In the genomic region with DNA sequence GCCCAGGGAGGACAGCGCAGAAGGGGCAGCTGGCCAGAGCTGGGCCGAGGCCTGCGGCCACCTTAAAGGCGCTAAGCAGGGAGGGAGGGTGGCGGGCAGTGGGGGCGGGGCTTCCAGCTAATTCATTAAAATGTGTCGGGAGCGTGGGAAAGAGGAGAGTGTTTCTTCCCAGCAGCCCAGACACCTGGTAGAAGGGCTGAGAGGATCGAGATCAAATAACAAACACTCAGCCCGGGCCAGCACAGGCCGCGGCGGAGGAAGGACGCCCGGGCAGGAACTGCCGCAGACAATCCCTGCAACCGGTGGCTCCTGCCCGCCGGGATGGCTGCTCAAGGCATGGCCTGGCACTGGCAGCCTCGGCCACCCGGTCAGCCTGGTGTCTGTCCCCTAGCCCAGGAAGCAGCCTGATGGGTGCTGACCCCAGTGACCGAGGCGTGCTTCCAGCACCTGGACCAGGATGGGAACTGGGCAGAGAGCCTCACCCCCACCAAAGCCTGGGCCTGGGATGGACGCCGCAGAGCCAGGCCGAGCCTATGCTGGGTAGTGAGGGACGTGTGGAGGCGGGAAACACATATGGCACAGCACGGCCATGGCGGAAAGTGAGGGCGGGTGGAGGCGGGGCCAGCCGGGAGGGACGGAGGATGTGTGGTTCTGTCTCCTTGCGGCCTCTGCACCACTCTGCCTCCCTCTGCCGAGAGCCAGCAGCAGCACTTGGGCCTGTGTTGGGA, we compare ENCODE assay signal across 9 cellular contexts. TPM values are rescaled to one million over a fixed set of nuclear protein-coding genes. Genes with fewer than 3 reads are reported as not detected.
DNase-seq lines count a peak whose midpoint lies in the region; ATAC-seq and TF ChIP-seq lines count a peak whose summit lies in the region.
"Had no signal": no experiment of that assay in that cellular context is flagged by ENCODE, and none has a peak within 500 bp of the region (broad histone marks: within the 10 kb centered on the region; RNA-seq: fewer than 3 reads in every experiment).

No MANE protein-coding gene starts in this region.

- DNase-seq in activated T-cell treated with anti-CD3 and anti-CD28 coated beads for 1 hour (ENCODE audit: low read depth) (peak; percentile 42), activated T-cell treated with anti-CD3 and anti-CD28 coated beads for 4 hours (no peak), coronary artery (ENCODE audit: low spot score) (no peak), DMS114 treated with DMSO at 0.1 percent for 48 hours (lab: John Stamatoyannopoulos, UW; ENCODE audit: unreplicated experiment) (no peak)

- peak overlapping the region; percentile 22 to 29 for H3K9ac ChIP-seq in stomach smooth muscle (ENCODE audit: low read length in 2 of 2)

- 53 to 65% methylated on average over 26 to 33 of the region's 36 CpGs for WGBS in mesodermal cell (ENCODE audit: insufficient coverage in 2 of 2), 2 experiments

- H3K36me3 ChIP-seq in mesodermal cell (ENCODE audit: control insufficient read depth, insufficient read depth, low read length) = no peaks in the 10 kb centered on the region
- H3K36me3 ChIP-seq in stomach smooth muscle (ENCODE audit: control insufficient read depth in 2 of 2, insufficient read depth in 2 of 2, low read length in 2 of 2) = no peaks in the 10 kb centered on the region

- no peak for TF ChIP-seq CTCF in coronary artery (IDR thresholded peaks at IDR 0.05)

- peak overlapping the region; percentile 50 for H3K4me3 ChIP-seq in coronary artery
- no peak overlapping the region for H3K4me3 ChIP-seq in mesodermal cell (ENCODE audit: extremely low read depth, insufficient read depth, low read length, poor library complexity, severe bottlenecking)
- peak overlapping the region; percentile 46 to 55 for H3K4me3 ChIP-seq in stomach smooth muscle (ENCODE audit: low read length in 2 of 2)

- H3K27me3 ChIP-seq in stomach smooth muscle (ENCODE audit: control insufficient read depth in 1 of 2, insufficient read depth in 2 of 2, low read length in 2 of 2) = peaks cover 34 to 52% of the 10 kb centered on the region in 2 donors

- H3K27ac ChIP-seq in coronary artery (peak overlapping the region in 1 of 2 donors; percentile 80), mesodermal cell (ENCODE audit: low read depth, low read length, severe bottlenecking) (peak overlapping the region; percentile 87), stomach smooth muscle (ENCODE audit: low read length) (no peak overlapping the region)
- H3K27ac ChIP-seq: C4-2B had no signal

- H3K4me1 ChIP-seq in mesodermal cell (ENCODE audit: control insufficient read depth, insufficient read depth, low read length, poor library complexity, severe bottlenecking) (peaks cover 26% of the 10 kb centered on the region), stomach smooth muscle (ENCODE audit: control insufficient read depth, insufficient read depth, low read length) (peaks cover 36% of the 10 kb centered on the region)

- ATAC-seq in activated CD4-positive, CD25-positive, alpha-beta regulatory T cell treated with anti-CD3 and anti-CD28 coated beads, Interleukin-2, amount 50 U/mL, for 24 hours = peak; percentile 23 to 39
- ATAC-seq in GM19023 (IDR thresholded peaks at IDR 0.05; ENCODE audit: unreplicated experiment) = no peak

- H3K9me3 ChIP-seq in mesodermal cell (ENCODE audit: control insufficient read depth, low read length) = no peaks in the 10 kb centered on the region
- H3K9me3 ChIP-seq in stomach smooth muscle (ENCODE audit: control insufficient read depth in 2 of 2, low read length in 2 of 2) = no peaks in the 10 kb centered on the region

RNA-seq across cellular contexts. Expression of gene NRARP, which starts 3.2 kb away (rescaled TPM):
- polyA plus RNA-seq in mesodermal cell (2013, experiment 1 of 2) = 28.9 TPM
- polyA plus RNA-seq in mesodermal cell (2013, experiment 2 of 2) = 18.4 TPM

RNA-seq across cellular contexts. Expression of gene TOR4A, which starts 27.7 kb away (rescaled TPM):
- 19.6 TPM for polyA plus RNA-seq in mesodermal cell (2013, experiment 1 of 2)
- polyA plus RNA-seq in mesodermal cell (2013, experiment 2 of 2) = 15.5 TPM

RNA-seq across cellular contexts. Expression of gene NELFB, which starts 50.1 kb away (rescaled TPM):
- 60.0 TPM for polyA plus RNA-seq in mesodermal cell (2013, experiment 1 of 2)
- polyA plus RNA-seq in mesodermal cell (2013, experiment 2 of 2) = 50.4 TPM

RNA-seq across cellular contexts. Expression of gene STPG3, which starts 54.1 kb away (rescaled TPM):
- not detected for polyA plus RNA-seq in mesodermal cell (2013, experiment 1 of 2)
- polyA plus RNA-seq in mesodermal cell (2013, experiment 2 of 2) = not detected
